In the genomic region with DNA sequence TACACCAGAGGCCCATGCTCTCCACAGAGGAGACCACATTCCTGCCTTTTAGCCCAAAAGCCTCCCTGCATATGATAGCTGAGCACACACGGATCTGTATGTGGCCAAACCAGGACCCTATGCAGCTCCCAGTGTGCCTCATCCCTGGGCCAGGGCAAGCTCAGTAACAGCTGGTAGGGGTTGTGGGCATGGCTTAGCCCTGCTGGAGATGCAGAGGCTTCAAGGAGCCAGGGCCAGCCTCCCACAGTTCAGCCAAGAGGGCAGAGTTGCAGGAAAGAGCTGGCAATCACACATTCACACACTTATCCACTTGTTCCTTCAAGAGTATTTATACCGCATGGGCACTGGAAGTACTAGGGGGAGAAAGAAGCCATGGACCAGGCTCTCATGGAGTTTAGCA, we compare ENCODE assay signal across 2 cellular contexts.
TF ChIP-seq lines count a peak whose summit lies in the region.

No MANE protein-coding gene starts in this region.

TF ChIP-seq in SK-N-SH, 30 proteins besides CTCF, POLR2A, EP300 and RAD21:
- TF ChIP-seq, protein P1, sequence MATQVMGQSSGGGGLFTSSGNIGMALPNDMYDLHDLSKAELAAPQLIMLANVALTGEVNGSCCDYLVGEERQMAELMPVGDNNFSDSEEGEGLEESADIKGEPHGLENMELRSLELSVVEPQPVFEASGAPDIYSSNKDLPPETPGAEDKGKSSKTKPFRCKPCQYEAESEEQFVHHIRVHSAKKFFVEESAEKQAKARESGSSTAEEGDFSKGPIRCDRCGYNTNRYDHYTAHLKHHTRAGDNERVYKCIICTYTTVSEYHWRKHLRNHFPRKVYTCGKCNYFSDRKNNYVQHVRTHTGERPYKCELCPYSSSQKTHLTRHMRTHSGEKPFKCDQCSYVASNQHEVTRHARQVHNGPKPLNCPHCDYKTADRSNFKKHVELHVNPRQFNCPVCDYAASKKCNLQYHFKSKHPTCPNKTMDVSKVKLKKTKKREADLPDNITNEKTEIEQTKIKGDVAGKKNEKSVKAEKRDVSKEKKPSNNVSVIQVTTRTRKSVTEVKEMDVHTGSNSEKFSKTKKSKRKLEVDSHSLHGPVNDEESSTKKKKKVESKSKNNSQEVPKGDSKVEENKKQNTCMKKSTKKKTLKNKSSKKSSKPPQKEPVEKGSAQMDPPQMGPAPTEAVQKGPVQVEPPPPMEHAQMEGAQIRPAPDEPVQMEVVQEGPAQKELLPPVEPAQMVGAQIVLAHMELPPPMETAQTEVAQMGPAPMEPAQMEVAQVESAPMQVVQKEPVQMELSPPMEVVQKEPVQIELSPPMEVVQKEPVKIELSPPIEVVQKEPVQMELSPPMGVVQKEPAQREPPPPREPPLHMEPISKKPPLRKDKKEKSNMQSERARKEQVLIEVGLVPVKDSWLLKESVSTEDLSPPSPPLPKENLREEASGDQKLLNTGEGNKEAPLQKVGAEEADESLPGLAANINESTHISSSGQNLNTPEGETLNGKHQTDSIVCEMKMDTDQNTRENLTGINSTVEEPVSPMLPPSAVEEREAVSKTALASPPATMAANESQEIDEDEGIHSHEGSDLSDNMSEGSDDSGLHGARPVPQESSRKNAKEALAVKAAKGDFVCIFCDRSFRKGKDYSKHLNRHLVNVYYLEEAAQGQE (IDR thresholded peaks at IDR 0.05; ENCODE audit: low read depth, low read length), result no peak
- TF ChIP-seq NRF1 (IDR thresholded peaks at IDR 0.05; ENCODE audit: low read depth, low read length), result no peak
- no peak for TF ChIP-seq SIN3A (IDR thresholded peaks at IDR 0.05; ENCODE audit: borderline replicate concordance, low read depth, low read length)
- no peak for TF ChIP-seq GABPA (IDR thresholded peaks at IDR 0.05; ENCODE audit: low read depth)
- TF ChIP-seq CHD2 (IDR thresholded peaks at IDR 0.05; ENCODE audit: low read length, partially characterized antibody), result no peak
- TF ChIP-seq FOXM1 (IDR thresholded peaks at IDR 0.05; ENCODE audit: low read depth), result no peak
- TF ChIP-seq EZH2phosphoT487 (IDR thresholded peaks at IDR 0.05; ENCODE audit: borderline replicate concordance, low read depth), result no peak
- no peak for TF ChIP-seq RFX5 (IDR thresholded peaks at IDR 0.05; ENCODE audit: low read length)
- TF ChIP-seq ELF1 (IDR thresholded peaks at IDR 0.05), result no peak
- TF ChIP-seq MXI1 (IDR thresholded peaks at IDR 0.05; ENCODE audit: low read depth, low read length), result no peak
- no peak for TF ChIP-seq GATA2 (CRISPR knock-in tag; IDR thresholded peaks at IDR 0.05)
- TF ChIP-seq TCF12 (IDR thresholded peaks at IDR 0.05), result no peak
- TF ChIP-seq TEAD4 (IDR thresholded peaks at IDR 0.05; ENCODE audit: borderline replicate concordance, insufficient read depth), result no peak
- no peak for TF ChIP-seq FOXJ3 (CRISPR knock-in tag; IDR thresholded peaks at IDR 0.05)
- TF ChIP-seq RXRA (IDR thresholded peaks at IDR 0.05; ENCODE audit: borderline replicate concordance, low read depth), result no peak
- TF ChIP-seq, protein P2, sequence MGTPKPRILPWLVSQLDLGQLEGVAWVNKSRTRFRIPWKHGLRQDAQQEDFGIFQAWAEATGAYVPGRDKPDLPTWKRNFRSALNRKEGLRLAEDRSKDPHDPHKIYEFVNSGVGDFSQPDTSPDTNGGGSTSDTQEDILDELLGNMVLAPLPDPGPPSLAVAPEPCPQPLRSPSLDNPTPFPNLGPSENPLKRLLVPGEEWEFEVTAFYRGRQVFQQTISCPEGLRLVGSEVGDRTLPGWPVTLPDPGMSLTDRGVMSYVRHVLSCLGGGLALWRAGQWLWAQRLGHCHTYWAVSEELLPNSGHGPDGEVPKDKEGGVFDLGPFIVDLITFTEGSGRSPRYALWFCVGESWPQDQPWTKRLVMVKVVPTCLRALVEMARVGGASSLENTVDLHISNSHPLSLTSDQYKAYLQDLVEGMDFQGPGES (IDR thresholded peaks at IDR 0.05; ENCODE audit: low read depth, low read length), result no peak
- TF ChIP-seq JUND (IDR thresholded peaks at IDR 0.05), result no peak
- TF ChIP-seq SMC3 (IDR thresholded peaks at IDR 0.05; ENCODE audit: low read depth, low read length), result no peak

TF ChIP-seq in SK-N-SH treated with all-trans-retinoic acid at 6 μM for 48 hours, 23 proteins besides CTCF, POLR2A, EP300 and RAD21:
- TF ChIP-seq, protein P3, sequence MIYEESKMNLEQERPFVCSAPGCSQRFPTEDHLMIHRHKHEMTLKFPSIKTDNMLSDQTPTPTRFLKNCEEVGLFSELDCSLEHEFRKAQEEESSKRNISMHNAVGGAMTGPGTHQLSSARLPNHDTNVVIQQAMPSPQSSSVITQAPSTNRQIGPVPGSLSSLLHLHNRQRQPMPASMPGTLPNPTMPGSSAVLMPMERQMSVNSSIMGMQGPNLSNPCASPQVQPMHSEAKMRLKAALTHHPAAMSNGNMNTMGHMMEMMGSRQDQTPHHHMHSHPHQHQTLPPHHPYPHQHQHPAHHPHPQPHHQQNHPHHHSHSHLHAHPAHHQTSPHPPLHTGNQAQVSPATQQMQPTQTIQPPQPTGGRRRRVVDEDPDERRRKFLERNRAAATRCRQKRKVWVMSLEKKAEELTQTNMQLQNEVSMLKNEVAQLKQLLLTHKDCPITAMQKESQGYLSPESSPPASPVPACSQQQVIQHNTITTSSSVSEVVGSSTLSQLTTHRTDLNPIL (CRISPR knock-in tag; IDR thresholded peaks at IDR 0.05; ENCODE audit: low read depth), result no peak
- TF ChIP-seq ISL1 (CRISPR knock-in tag; IDR thresholded peaks at IDR 0.05), result no peak
